In the genomic region with DNA sequence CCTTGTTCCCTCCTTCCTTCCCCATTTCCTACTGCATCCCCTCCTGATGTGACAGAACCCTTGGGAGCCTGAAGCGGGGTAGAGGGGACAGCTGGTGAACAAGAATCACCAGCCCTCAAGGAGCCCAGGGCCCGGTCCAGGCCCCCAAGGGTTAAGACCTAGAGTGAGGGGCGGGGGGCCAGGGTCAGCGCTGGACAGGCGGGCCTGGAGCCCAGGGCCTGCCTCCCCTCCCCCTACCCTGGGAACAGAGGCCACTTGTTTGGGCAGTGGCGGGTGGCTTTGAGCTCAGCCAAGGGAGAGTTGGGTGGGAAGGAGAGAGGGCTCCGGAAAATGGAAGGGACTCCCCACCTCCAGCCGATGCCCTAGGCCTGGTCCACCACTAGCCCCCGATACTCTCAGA, we compare ENCODE assay signal across 15 cellular contexts. TPM values are rescaled to one million over a fixed set of nuclear protein-coding genes. Genes with fewer than 3 reads are reported as not detected.
DNase-seq lines count a peak whose midpoint lies in the region; ATAC-seq and TF ChIP-seq lines count a peak whose summit lies in the region.
"Had no signal": no experiment of that assay in that cellular context is flagged by ENCODE, and none has a peak within 500 bp of the region (broad histone marks: within the 10 kb centered on the region; RNA-seq: fewer than 3 reads in every experiment).

No MANE protein-coding gene starts in this region.

- H3K36me3 ChIP-seq in upper lobe of left lung, result no peaks in the 10 kb centered on the region
- H3K36me3 ChIP-seq: SJSA1 had no signal

- peak overlapping the region; percentile 30 for H3K27ac Mint-ChIP-seq in dendritic cell treated with granulocyte-macrophage colony-stimulating factor and Interleukin-4, amounts not matched to agents 40 ng/mL and 50 ng/mL, for 4 days
- peak overlapping the region; percentile 91 to 93 for H3K27ac Mint-ChIP-seq in natural killer cell

- ATAC-seq in Right ventricle myocardium inferior (no peak), left ventricle myocardium superior (no peak), natural killer cell (no peak), upper lobe of left lung (ENCODE audit: low FRiP score in 2 of 2) (no peak), HG03460 (IDR thresholded peaks at IDR 0.05; ENCODE audit: unreplicated experiment) (no peak)

- 83 to 87% methylated on average over 5 to 9 of the region's 9 CpGs for WGBS in upper lobe of left lung, 2 donors

- no peaks in the 10 kb centered on the region for H3K9me3 ChIP-seq in upper lobe of left lung
- H3K9me3 ChIP-seq: SJSA1 had no signal

- no peaks in the 10 kb centered on the region for H3K27me3 ChIP-seq in upper lobe of left lung
- H3K27me3 ChIP-seq: SJSA1 had no signal

- DNase-seq in Right ventricle myocardium inferior (ENCODE audit: missing footprints), result peak; percentile 50
- DNase-seq in left ventricle myocardium superior, result no peak
- DNase-seq in natural killer cell, result no peak
- no peak for DNase-seq in upper lobe of left lung
- no peak for DNase-seq in T-helper 9 cell
- DNase-seq in CD1c-positive myeloid dendritic cell (ENCODE audit: extremely low spot score), result no peak
- DNase-seq: activated CD4-positive, alpha-beta T cell treated with anti-CD3 and anti-CD28 coated beads for 48 hours; activated T-cell treated with anti-CD3 and anti-CD28 coated beads, Interleukin-2, amount 50 U/mL, for 72 hours; aorta; Calu3; NCI-H1694 had no signal

- H3K27me3 Mint-ChIP-seq in dendritic cell treated with granulocyte-macrophage colony-stimulating factor and Interleukin-4, amounts not matched to agents 40 ng/mL and 50 ng/mL, for 4 days, result no peaks in the 10 kb centered on the region
- H3K27me3 Mint-ChIP-seq in natural killer cell (ENCODE audit: low read depth in 2 of 2), result no peaks in the 10 kb centered on the region

- H3K4me1 ChIP-seq in upper lobe of left lung, result peaks cover 21 to 62% (median 56%) of the 10 kb centered on the region in 4 donors

- no peak for TF ChIP-seq POLR2A in upper lobe of left lung (IDR thresholded peaks at IDR 0.05)

- H3K36me3 Mint-ChIP-seq in dendritic cell treated with granulocyte-macrophage colony-stimulating factor and Interleukin-4, amounts not matched to agents 40 ng/mL and 50 ng/mL, for 4 days (ENCODE audit: low read depth), result peaks cover 42% of the 10 kb centered on the region
- no peaks in the 10 kb centered on the region for H3K36me3 Mint-ChIP-seq in natural killer cell

- H3K4me3 ChIP-seq in upper lobe of left lung, result peak overlapping the region in 3 of 4 donors; percentile 69 to 88 (median 75)
- H3K4me3 ChIP-seq: SJSA1, skin epidermis had no signal

- peak overlapping the region; percentile 45 to 89 (median 68) for H3K27ac ChIP-seq in upper lobe of left lung
- H3K27ac ChIP-seq: SJSA1 had no signal

- no peak overlapping the region for H3K4me3 Mint-ChIP-seq in dendritic cell treated with granulocyte-macrophage colony-stimulating factor and Interleukin-4, amounts not matched to agents 40 ng/mL and 50 ng/mL, for 4 days
- H3K4me3 Mint-ChIP-seq in natural killer cell, result no peak overlapping the region

- no peaks in the 10 kb centered on the region for H3K9me3 Mint-ChIP-seq in dendritic cell treated with granulocyte-macrophage colony-stimulating factor and Interleukin-4, amounts not matched to agents 40 ng/mL and 50 ng/mL, for 4 days
- no peaks in the 10 kb centered on the region for H3K9me3 Mint-ChIP-seq in natural killer cell
- H3K9me3 Mint-ChIP-seq: activated T-cell treated with anti-CD3 and anti-CD28 coated beads, Interleukin-2, amount 50 U/mL, for 72 hours had no signal

- TF ChIP-seq CTCF in natural killer cell (IDR thresholded peaks at IDR 0.05) (no peak), upper lobe of left lung (IDR thresholded peaks at IDR 0.05) (no peak)

- intact Hi-C loops in Right ventricle myocardium inferior (cut with DNase I) (no loop called here), left ventricle myocardium superior (cut with micrococcal nuclease) (no loop called here), natural killer cell (cut with micrococcal nuclease) (loop anchor here (5.0 kb wide), 1 partner anchor 42 kb away; a partner anchor contains a TSS)
- intact Hi-C loops in dendritic cell treated with granulocyte-macrophage colony-stimulating factor and Interleukin-4, amounts not matched to agents 40 ng/mL and 50 ng/mL, for 4 days (cut with micrococcal nuclease), result no loop called here

- TF ChIP-seq EP300 in upper lobe of left lung (IDR thresholded peaks at IDR 0.05), result no peak

- H3K4me1 Mint-ChIP-seq in dendritic cell treated with granulocyte-macrophage colony-stimulating factor and Interleukin-4, amounts not matched to agents 40 ng/mL and 50 ng/mL, for 4 days (ENCODE audit: low read depth), result peaks cover 81% of the 10 kb centered on the region
- H3K4me1 Mint-ChIP-seq in natural killer cell, result peaks cover 44 to 68% of the 10 kb centered on the region in 2 donors

RNA-seq across cellular contexts. Expression of a gene that starts 2.1 kb away (rescaled TPM):
- total RNA-seq in Right ventricle myocardium inferior, result 55.2 TPM
- 58.9 TPM for total RNA-seq in left ventricle myocardium superior
- 100 to 1,000 TPM; 293 to 327 (median 296) TPM for total RNA-seq in natural killer cell
- 1,000 to 10,000 TPM in 1 of 6 donors, 100 to 1,000 TPM in 5; 217 to 1,154 (median 269) TPM for total RNA-seq in upper lobe of left lung

RNA-seq across cellular contexts. Expression of a gene that starts 43.8 kb away (rescaled TPM):
- total RNA-seq in Right ventricle myocardium inferior (114 TPM), left ventricle myocardium superior (102 TPM), natural killer cell (10 to 100 TPM; 10.9 to 17.3 (median 11.7) TPM), upper lobe of left lung (100 to 1,000 TPM in 5 of 6 donors, 10 to 100 TPM in 1; 93.2 to 227 (median 151) TPM)
